22 cellular contexts compared by ENCODE assay signal in genomic region chr19:10462557-10462956, GRCh38. TPM values are rescaled to one million over a fixed set of nuclear protein-coding genes. Genes with fewer than 3 reads are reported as not detected.
DNase-seq lines count a peak whose midpoint lies in the region; ATAC-seq, FAIRE-seq and TF ChIP-seq lines count a peak whose summit lies in the region.
"Had no signal": no experiment of that assay in that cellular context is flagged by ENCODE, and none has a peak within 500 bp of the region (broad histone marks: within the 10 kb centered on the region; RNA-seq: fewer than 3 reads in every experiment).

No MANE protein-coding gene starts in this region.

- in situ Hi-C loops in HepG2 (cut with HindIII; ENCODE audit: extremely low pct_ligation_motif_present, low pct_unique_long_range_greater_than_20kb), result no loop called here

- H3K27ac ChIP-seq in HepG2 (ENCODE audit: extremely low read length, insufficient read depth, low read length) (no peak overlapping the region), right lobe of liver (no peak overlapping the region), psoas muscle (peak overlapping the region; percentile 81), tibial nerve (no peak overlapping the region)
- H3K27ac ChIP-seq: GM23248 had no signal

- H3K27me3 ChIP-seq in HepG2 (ENCODE audit: control insufficient read depth in 1 of 2, insufficient read depth in 2 of 2, low read length in 2 of 2), result no peaks in the 10 kb centered on the region
- no peaks in the 10 kb centered on the region for H3K27me3 ChIP-seq in right lobe of liver
- H3K27me3 ChIP-seq in psoas muscle (ENCODE audit: insufficient read depth in 3 of 3, low read length in 2 of 3), result no peaks in the 10 kb centered on the region
- no peaks in the 10 kb centered on the region for H3K27me3 ChIP-seq in tibial nerve

- TF ChIP-seq CTCF in HepG2 (CRISPR knock-in tag; IDR thresholded peaks at IDR 0.05) (no peak), right lobe of liver (IDR thresholded peaks at IDR 0.05) (no peak), WTC11 (IDR thresholded peaks at IDR 0.05) (no peak), psoas muscle (IDR thresholded peaks at IDR 0.05) (no peak), tibial nerve (IDR thresholded peaks at IDR 0.05) (no peak)

- intact Hi-C loops in HepG2 (cut with micrococcal nuclease; ENCODE audit: unreplicated experiment), result no loop called here
- intact Hi-C loops in right lobe of liver (cut with DNase I), result no loop called here
- intact Hi-C loops in psoas muscle (cut with DNase I), result no loop called here

- peak overlapping the region; percentile 27; the same call in 1 of the 2 replicates for H3K4me3 Mint-ChIP-seq in WTC11
- H3K4me3 Mint-ChIP-seq in central memory CD8-positive, alpha-beta T cell, result peak overlapping the region; percentile 53

- no peak for TF ChIP-seq RAD21 in HepG2 (CRISPR knock-in tag; IDR thresholded peaks at IDR 0.05)

- no peaks in the 10 kb centered on the region for H3K36me3 Mint-ChIP-seq in WTC11
- peaks cover 7% of the 10 kb centered on the region for H3K36me3 Mint-ChIP-seq in central memory CD8-positive, alpha-beta T cell (ENCODE audit: insufficient read depth)

- H4K20me1 ChIP-seq in HepG2 (ENCODE audit: insufficient read depth, low read length), result no peaks in the 10 kb centered on the region

- CTCF ChIA-PET in HepG2 (lab: Yijun Ruan, JAX; ENCODE audit: low intra/inter-chr PET ratio, low total read pairs), result no interaction called here
- CTCF ChIA-PET in WTC11 (lab: Charles Lee), result interaction anchor here (0.7 to 2.1 kb wide), 5 partner anchors 12 to 192 kb away, joined by 3 to 16 read pairs (median 10); partner anchors contain the start of gene ICAM1

- H3K27ac Mint-ChIP-seq in WTC11, result no peak overlapping the region
- H3K27ac Mint-ChIP-seq in central memory CD8-positive, alpha-beta T cell (ENCODE audit: low read depth), result peak overlapping the region; percentile 26

- H3K9ac ChIP-seq in HepG2 (ENCODE audit: insufficient read depth, low read depth, low read length), result no peak overlapping the region
- H3K9ac ChIP-seq: GM23248 had no signal

- H3K27me3 Mint-ChIP-seq in WTC11 (ENCODE audit: low read depth), result peaks cover 19% of the 10 kb centered on the region
- H3K27me3 Mint-ChIP-seq in central memory CD8-positive, alpha-beta T cell, result no peaks in the 10 kb centered on the region

- no peak for TF ChIP-seq POLR2A in HepG2 (IDR thresholded peaks at IDR 0.05; ENCODE audit: insufficient read depth in 1 of 2, low read depth in 2 of 2, low read length in 2 of 2)
- no peak for TF ChIP-seq POLR2A in right lobe of liver (IDR thresholded peaks at IDR 0.05)
- no peak for TF ChIP-seq POLR2A in tibial nerve (IDR thresholded peaks at IDR 0.05)

- H3K9me3 ChIP-seq in HepG2 (ENCODE audit: low read length) (no peaks in the 10 kb centered on the region), right lobe of liver (no peaks in the 10 kb centered on the region), psoas muscle (no peaks in the 10 kb centered on the region), tibial nerve (no peaks in the 10 kb centered on the region)

- H3K4me3 ChIP-seq in HepG2 (replicated peaks in 1 of 3; ENCODE audit: insufficient read depth in 1 of 3, low read depth in 2 of 3, low read length in 3 of 3) (no peak overlapping the region), right lobe of liver (no peak overlapping the region), psoas muscle (no peak overlapping the region), tibial nerve (no peak overlapping the region)
- H3K4me3 ChIP-seq: GM23248 had no signal

- no peak for ATAC-seq in HepG2
- ATAC-seq in right lobe of liver, result no peak
- ATAC-seq in WTC11, result no peak
- no peak for ATAC-seq in central memory CD8-positive, alpha-beta T cell (replicated peaks; ENCODE audit: extremely low read depth, poor library complexity, severe bottlenecking)
- no peak for ATAC-seq in psoas muscle
- ATAC-seq in HG03139 (IDR thresholded peaks at IDR 0.05; ENCODE audit: unreplicated experiment), result no peak
- ATAC-seq: HCT116, Right ventricle myocardium inferior had no signal

- H3K4me1 ChIP-seq in HepG2 (ENCODE audit: insufficient read depth, low read length), result no peaks in the 10 kb centered on the region
- H3K4me1 ChIP-seq in right lobe of liver, result no peaks in the 10 kb centered on the region
- no peaks in the 10 kb centered on the region for H3K4me1 ChIP-seq in psoas muscle
- H3K4me1 ChIP-seq in tibial nerve, result peaks cover 0 to 11% (median 5%) of the 10 kb centered on the region in 4 donors

- H2AFZ ChIP-seq in HepG2 (ENCODE audit: low read length), result no peak overlapping the region
- H2AFZ ChIP-seq: GM23248 had no signal

- DNase-seq in HepG2 (ENCODE audit: low spot score), result no peak
- DNase-seq in right lobe of liver, result no peak
- DNase-seq in WTC11 (ENCODE audit: low spot score), result no peak
- no peak for DNase-seq in central memory CD8-positive, alpha-beta T cell (ENCODE audit: low spot score in 2 of 2)
- DNase-seq in psoas muscle, result no peak
- no peak for DNase-seq in SW 1271 (lab: John Stamatoyannopoulos, UW)
- DNase-seq in tibial nerve (ENCODE audit: low spot score in 2 of 2), result no peak
- DNase-seq: ACHN; C1 segment of cervical spinal cord; DMS 273 treated with DMSO at 0.1 percent for 48 hours; DND-41; GM23248; NCI-H1105; NCI-H1694; NCI-H2081 treated with DMSO at 0.1 percent for 48 hours; NCI-H510A; NCI-H748 treated with DMSO at 0.1 percent for 48 hours; NK-92 treated with Interleukin-12 subunit alpha and Interleukin-12 subunit beta, amount 100 ng/mL, for 24 hours had no signal

- FAIRE-seq in HepG2 (lab: Jason Lieb, UNC), result no peak
- FAIRE-seq: RCC 7860 had no signal

- H3K36me3 ChIP-seq in HepG2 (replicated peaks in 1 of 2; ENCODE audit: control insufficient read depth in 1 of 2, insufficient read depth in 2 of 2, low read length in 2 of 2), result 0 out of 5 replicates have a peak, but pooled peaks cover 0 to 6% of the 10 kb centered on the region in 2 experiments
- no peaks in the 10 kb centered on the region for H3K36me3 ChIP-seq in right lobe of liver
- peaks cover 0 to 69% of the 10 kb centered on the region in 2 donors for H3K36me3 ChIP-seq in psoas muscle (ENCODE audit: insufficient read depth in 1 of 2, low read depth in 1 of 2)
- H3K36me3 ChIP-seq in tibial nerve, result peaks cover 0 to 35% (median 3%) of the 10 kb centered on the region in 3 donors

- no peaks in the 10 kb centered on the region for H3K9me3 Mint-ChIP-seq in WTC11
- H3K9me3 Mint-ChIP-seq in central memory CD8-positive, alpha-beta T cell, result no peaks in the 10 kb centered on the region

- POLR2A ChIA-PET in HepG2 (lab: Yijun Ruan, JAX) (no interaction called here), WTC11 (lab: Charles Lee) (no interaction called here)

- 94% methylated on average over 4 of the region's 4 CpGs for WGBS in HepG2 (ENCODE audit: low lambda C conversion rate)
- WGBS in right lobe of liver (ENCODE audit: insufficient coverage, low coverage, low lambda C conversion rate, missing lambda C conversion rate), result 84% methylated on average over 4 of the region's 4 CpGs
- 94 to 96% (median 94%) methylated on average over 4 of the region's 4 CpGs for WGBS in psoas muscle, 3 donors
- 94% methylated on average over 4 of the region's 4 CpGs for WGBS in tibial nerve, 2 donors

- no peaks in the 10 kb centered on the region for H3K79me2 ChIP-seq in HepG2 (ENCODE audit: insufficient read depth, low read length)

- no peak overlapping the region for H3K4me2 ChIP-seq in HepG2 (ENCODE audit: low read depth, low read length)

- peaks cover 3% of the 10 kb centered on the region; the same call in 1 of the 2 replicates for H3K4me1 Mint-ChIP-seq in WTC11
- no peaks in the 10 kb centered on the region for H3K4me1 Mint-ChIP-seq in central memory CD8-positive, alpha-beta T cell

- BruUV-seq in HepG2 (replicated peaks; lab: Mats Ljungman, UMichigan), result no TSS peak

- no peak for TF ChIP-seq EP300 in HepG2 (IDR thresholded peaks at IDR 0.05; ENCODE audit: low read depth in 2 of 2, low read length in 2 of 2)
- no peak for TF ChIP-seq EP300 in HepG2 (CRISPR knock-in tag; IDR thresholded peaks at IDR 0.05; ENCODE audit: borderline replicate concordance)
- no peak for TF ChIP-seq EP300 in tibial nerve (IDR thresholded peaks at IDR 0.05)

RNA-seq across cellular contexts. Expression of gene KEAP1, which starts 40.6 kb away (rescaled TPM):
- 72.9 and 75.5 TPM in 2 replicates for total RNA-seq in HepG2 (2016; rRNA removed; fragmentation: Illumina TruSeq; extraction: Trizol)
- total RNA-seq in HepG2 (2016; cell fraction: cytosol; rRNA removed; fragmentation: Illumina TruSeq; extraction: Trizol; ENCODE audit: low read depth), result 37.8 and 38.2 TPM in 2 replicates
- total RNA-seq in HepG2 (2016; cell fraction: insoluble cytoplasmic fraction; rRNA removed; fragmentation: Illumina TruSeq; extraction: Trizol), result 60.9 and 73.7 TPM in 2 replicates
- total RNA-seq in HepG2 (2016; cell fraction: membrane; rRNA removed; fragmentation: Illumina TruSeq; extraction: Trizol), result 75.5 and 78.9 TPM in 2 replicates
- total RNA-seq in HepG2 (2016; cell fraction: nucleus; rRNA removed; fragmentation: Illumina TruSeq; extraction: Trizol), result 35.4 and 45.7 TPM in 2 replicates
- polyA plus RNA-seq in HepG2 (2011; rRNA removed), result 56.7 and 72.4 TPM in 2 replicates
- polyA plus RNA-seq in HepG2 (2011; cell fraction: cytosol; rRNA removed), result 40.4 and 55.8 TPM in 2 replicates
- 51.5 and 70.2 TPM in 2 replicates for polyA plus RNA-seq in HepG2 (2011; cell fraction: nucleus; rRNA removed)
- 46.5 and 50.3 TPM in 2 replicates for polyA plus RNA-seq in HepG2 (2012)
- polyA plus RNA-seq in HepG2 (2016; cell fraction: cytosol; fragmentation: Illumina TruSeq; extraction: Trizol; ENCODE audit: low read depth), result 24.3 and 29.7 TPM in 2 replicates
- polyA plus RNA-seq in HepG2 (2016; cell fraction: insoluble cytoplasmic fraction; fragmentation: Illumina TruSeq; extraction: Trizol; ENCODE audit: low read depth), result 71.7 and 84.0 TPM in 2 replicates
- 56.3 and 60.2 TPM in 2 replicates for polyA plus RNA-seq in HepG2 (2016; cell fraction: membrane; fragmentation: Illumina TruSeq; extraction: Trizol; ENCODE audit: low read depth)
- 62.2 and 71.4 TPM in 2 replicates for polyA plus RNA-seq in HepG2 (2016; cell fraction: nucleus; fragmentation: Illumina TruSeq; extraction: Trizol; ENCODE audit: insufficient read depth, low read depth)
- 113 and 248 TPM in 2 replicates for polyA minus RNA-seq in HepG2 (2011; rRNA and poly(A)+ RNA removed; ENCODE audit: low replicate concordance)
- polyA minus RNA-seq in HepG2 (2011; cell fraction: cytosol; rRNA and poly(A)+ RNA removed), result 40.0 and 43.1 TPM in 2 replicates
- polyA minus RNA-seq in HepG2 (2011; cell fraction: nucleus; rRNA and poly(A)+ RNA removed), result 24.3 and 29.7 TPM in 2 replicates
- 10 to 100 TPM; 36.7 to 60.7 (median 41.2) TPM for total RNA-seq in right lobe of liver
- total RNA-seq in WTC11 (2021), result 65.1 to 74.9 TPM (median 68.7 TPM) in 3 replicates
- 100 to 1,000 TPM; 109 to 208 (median 169) TPM for total RNA-seq in psoas muscle
- 100 to 1,000 TPM; 154 to 242 (median 205) TPM for polyA plus RNA-seq in psoas muscle
- total RNA-seq in tibial nerve, result 10 to 100 TPM; 45.4 to 52.4 (median 50.7) TPM

RNA-seq across cellular contexts. Expression of gene PDE4A, which starts 42.2 kb away (rescaled TPM):
- 1.1 TPM in 2 replicates for total RNA-seq in HepG2 (2016; rRNA removed; fragmentation: Illumina TruSeq; extraction: Trizol)
- 1.5 and 1.6 TPM in 2 replicates for total RNA-seq in HepG2 (2016; cell fraction: cytosol; rRNA removed; fragmentation: Illumina TruSeq; extraction: Trizol; ENCODE audit: low read depth)
- total RNA-seq in HepG2 (2016; cell fraction: insoluble cytoplasmic fraction; rRNA removed; fragmentation: Illumina TruSeq; extraction: Trizol), result 0.89 and 1.2 TPM in 2 replicates
- 3.6 and 3.7 TPM in 2 replicates for total RNA-seq in HepG2 (2016; cell fraction: membrane; rRNA removed; fragmentation: Illumina TruSeq; extraction: Trizol)
- total RNA-seq in HepG2 (2016; cell fraction: nucleus; rRNA removed; fragmentation: Illumina TruSeq; extraction: Trizol), result 1.3 and 1.5 TPM in 2 replicates
- polyA plus RNA-seq in HepG2 (2011; rRNA removed), result 4.1 TPM in 2 replicates
- polyA plus RNA-seq in HepG2 (2011; cell fraction: cytosol; rRNA removed), result 3.5 and 3.8 TPM in 2 replicates
- 9.1 and 10.2 TPM in 2 replicates for polyA plus RNA-seq in HepG2 (2011; cell fraction: nucleus; rRNA removed)
- polyA plus RNA-seq in HepG2 (2012), result 5.1 and 5.7 TPM in 2 replicates
- 3.3 and 3.8 TPM in 2 replicates for polyA plus RNA-seq in HepG2 (2016; cell fraction: cytosol; fragmentation: Illumina TruSeq; extraction: Trizol; ENCODE audit: low read depth)
- 2.8 and 3.6 TPM in 2 replicates for polyA plus RNA-seq in HepG2 (2016; cell fraction: insoluble cytoplasmic fraction; fragmentation: Illumina TruSeq; extraction: Trizol; ENCODE audit: low read depth)
- polyA plus RNA-seq in HepG2 (2016; cell fraction: membrane; fragmentation: Illumina TruSeq; extraction: Trizol; ENCODE audit: low read depth), result 6.6 and 7.6 TPM in 2 replicates
- polyA plus RNA-seq in HepG2 (2016; cell fraction: nucleus; fragmentation: Illumina TruSeq; extraction: Trizol; ENCODE audit: insufficient read depth, low read depth), result 5.9 and 7.4 TPM in 2 replicates
- 1.0 and 6.6 TPM in 2 replicates for polyA minus RNA-seq in HepG2 (2011; rRNA and poly(A)+ RNA removed; ENCODE audit: low replicate concordance)
- polyA minus RNA-seq in HepG2 (2011; cell fraction: cytosol; rRNA and poly(A)+ RNA removed), result 3.9 and 5.0 TPM in 2 replicates
- polyA minus RNA-seq in HepG2 (2011; cell fraction: nucleus; rRNA and poly(A)+ RNA removed), result 2.6 and 2.9 TPM in 2 replicates
- total RNA-seq in right lobe of liver, result 1 to 10 TPM; 1.2 to 5.8 (median 2.7) TPM
- 5.3 to 5.9 TPM (median 5.8 TPM) in 3 replicates for total RNA-seq in WTC11 (2021)
- 10 to 100 TPM in 3 of 4 donors, 1 to 10 TPM in 1; 7.9 to 29.0 (median 16.8) TPM for total RNA-seq in psoas muscle
- polyA plus RNA-seq in psoas muscle, result 10 to 100 TPM in 2 of 3 donors, 1 to 10 TPM in 1; 4.1 to 15.1 (median 11.5) TPM
- 10 to 100 TPM in 2 of 4 donors, 1 to 10 TPM in 2; 8.7 to 12.7 (median 10.0) TPM for total RNA-seq in tibial nerve

RNA-seq across cellular contexts. Expression of gene S1PR5, which starts 54.7 kb away (rescaled TPM):
- total RNA-seq in HepG2 (2016; rRNA removed; fragmentation: Illumina TruSeq; extraction: Trizol) (not detected in 2 replicates), right lobe of liver (under 1 TPM in 5 of 6 experiments, not detected in 1; 0.20 to 0.43 (median 0.35) TPM), WTC11 (2021) (3.8 to 5.4 TPM (median 4.1 TPM) in 3 replicates), psoas muscle (under 1 TPM; 0.15 to 0.30 (median 0.17) TPM), tibial nerve (under 1 TPM in 1 of 4 donors, not detected in 3; 0.84 TPM)
- not detected in 2 replicates for total RNA-seq in HepG2 (2016; cell fraction: cytosol; rRNA removed; fragmentation: Illumina TruSeq; extraction: Trizol; ENCODE audit: low read depth)
- total RNA-seq in HepG2 (2016; cell fraction: insoluble cytoplasmic fraction; rRNA removed; fragmentation: Illumina TruSeq; extraction: Trizol), result 0.09 TPM in 1 of 2 replicates, not detected in the other
- not detected in 2 replicates for total RNA-seq in HepG2 (2016; cell fraction: membrane; rRNA removed; fragmentation: Illumina TruSeq; extraction: Trizol)
- total RNA-seq in HepG2 (2016; cell fraction: nucleus; rRNA removed; fragmentation: Illumina TruSeq; extraction: Trizol), result not detected in 2 replicates
- polyA plus RNA-seq in HepG2 (2011; rRNA removed) (0.04 TPM in 1 of 2 replicates, not detected in the other), psoas muscle (under 1 TPM; 0.07 to 0.12 (median 0.08) TPM)
- polyA plus RNA-seq in HepG2 (2011; cell fraction: cytosol; rRNA removed), result 0.04 TPM in 1 of 2 replicates, not detected in the other
- polyA plus RNA-seq in HepG2 (2011; cell fraction: nucleus; rRNA removed), result not detected in 2 replicates
- not detected in 2 replicates for polyA plus RNA-seq in HepG2 (2012)
- polyA plus RNA-seq in HepG2 (2016; cell fraction: cytosol; fragmentation: Illumina TruSeq; extraction: Trizol; ENCODE audit: low read depth), result not detected in 2 replicates
- polyA plus RNA-seq in HepG2 (2016; cell fraction: insoluble cytoplasmic fraction; fragmentation: Illumina TruSeq; extraction: Trizol; ENCODE audit: low read depth), result not detected in 2 replicates
- polyA plus RNA-seq in HepG2 (2016; cell fraction: membrane; fragmentation: Illumina TruSeq; extraction: Trizol; ENCODE audit: low read depth), result not detected in 2 replicates
- polyA plus RNA-seq in HepG2 (2016; cell fraction: nucleus; fragmentation: Illumina TruSeq; extraction: Trizol; ENCODE audit: insufficient read depth, low read depth), result not detected in 2 replicates
- polyA minus RNA-seq in HepG2 (2011; rRNA and poly(A)+ RNA removed; ENCODE audit: low replicate concordance), result 0.72 TPM in 1 of 2 replicates, not detected in the other
- polyA minus RNA-seq in HepG2 (2011; cell fraction: cytosol; rRNA and poly(A)+ RNA removed), result not detected in 2 replicates
- not detected in 2 replicates for polyA minus RNA-seq in HepG2 (2011; cell fraction: nucleus; rRNA and poly(A)+ RNA removed)

RNA-seq across cellular contexts. Expression of gene CDC37, which starts 59.2 kb away (rescaled TPM):
- total RNA-seq in HepG2 (2016; rRNA removed; fragmentation: Illumina TruSeq; extraction: Trizol), result 134 and 158 TPM in 2 replicates
- 36.6 and 36.7 TPM in 2 replicates for total RNA-seq in HepG2 (2016; cell fraction: cytosol; rRNA removed; fragmentation: Illumina TruSeq; extraction: Trizol; ENCODE audit: low read depth)
- 125 and 171 TPM in 2 replicates for total RNA-seq in HepG2 (2016; cell fraction: insoluble cytoplasmic fraction; rRNA removed; fragmentation: Illumina TruSeq; extraction: Trizol)
- total RNA-seq in HepG2 (2016; cell fraction: membrane; rRNA removed; fragmentation: Illumina TruSeq; extraction: Trizol), result 51.9 and 53.0 TPM in 2 replicates
- 80.1 and 80.2 TPM in 2 replicates for total RNA-seq in HepG2 (2016; cell fraction: nucleus; rRNA removed; fragmentation: Illumina TruSeq; extraction: Trizol)
- 177 and 191 TPM in 2 replicates for polyA plus RNA-seq in HepG2 (2011; rRNA removed)
- 157 and 211 TPM in 2 replicates for polyA plus RNA-seq in HepG2 (2011; cell fraction: cytosol; rRNA removed)
- 522 and 527 TPM in 2 replicates for polyA plus RNA-seq in HepG2 (2011; cell fraction: nucleus; rRNA removed)
- 89.1 and 94.9 TPM in 2 replicates for polyA plus RNA-seq in HepG2 (2012)
- 39.2 and 43.2 TPM in 2 replicates for polyA plus RNA-seq in HepG2 (2016; cell fraction: cytosol; fragmentation: Illumina TruSeq; extraction: Trizol; ENCODE audit: low read depth)
- polyA plus RNA-seq in HepG2 (2016; cell fraction: insoluble cytoplasmic fraction; fragmentation: Illumina TruSeq; extraction: Trizol; ENCODE audit: low read depth), result 161 and 171 TPM in 2 replicates
- 52.6 and 54.0 TPM in 2 replicates for polyA plus RNA-seq in HepG2 (2016; cell fraction: membrane; fragmentation: Illumina TruSeq; extraction: Trizol; ENCODE audit: low read depth)
- polyA plus RNA-seq in HepG2 (2016; cell fraction: nucleus; fragmentation: Illumina TruSeq; extraction: Trizol; ENCODE audit: insufficient read depth, low read depth), result 240 and 249 TPM in 2 replicates
- polyA minus RNA-seq in HepG2 (2011; rRNA and poly(A)+ RNA removed; ENCODE audit: low replicate concordance), result 90.9 and 144 TPM in 2 replicates
- polyA minus RNA-seq in HepG2 (2011; cell fraction: cytosol; rRNA and poly(A)+ RNA removed), result 42.3 and 52.9 TPM in 2 replicates
- 38.0 and 40.4 TPM in 2 replicates for polyA minus RNA-seq in HepG2 (2011; cell fraction: nucleus; rRNA and poly(A)+ RNA removed)
- 10 to 100 TPM; 39.6 to 74.9 (median 50.1) TPM for total RNA-seq in right lobe of liver
- 163 to 204 TPM (median 164 TPM) in 3 replicates for total RNA-seq in WTC11 (2021)
- total RNA-seq in psoas muscle, result 100 to 1,000 TPM; 165 to 182 (median 171) TPM
- 100 to 1,000 TPM; 208 to 268 (median 234) TPM for polyA plus RNA-seq in psoas muscle
- 100 to 1,000 TPM; 127 to 260 (median 155) TPM for total RNA-seq in tibial nerve
